ENCODE assay signal across 8 cellular contexts in the genomic region with DNA sequence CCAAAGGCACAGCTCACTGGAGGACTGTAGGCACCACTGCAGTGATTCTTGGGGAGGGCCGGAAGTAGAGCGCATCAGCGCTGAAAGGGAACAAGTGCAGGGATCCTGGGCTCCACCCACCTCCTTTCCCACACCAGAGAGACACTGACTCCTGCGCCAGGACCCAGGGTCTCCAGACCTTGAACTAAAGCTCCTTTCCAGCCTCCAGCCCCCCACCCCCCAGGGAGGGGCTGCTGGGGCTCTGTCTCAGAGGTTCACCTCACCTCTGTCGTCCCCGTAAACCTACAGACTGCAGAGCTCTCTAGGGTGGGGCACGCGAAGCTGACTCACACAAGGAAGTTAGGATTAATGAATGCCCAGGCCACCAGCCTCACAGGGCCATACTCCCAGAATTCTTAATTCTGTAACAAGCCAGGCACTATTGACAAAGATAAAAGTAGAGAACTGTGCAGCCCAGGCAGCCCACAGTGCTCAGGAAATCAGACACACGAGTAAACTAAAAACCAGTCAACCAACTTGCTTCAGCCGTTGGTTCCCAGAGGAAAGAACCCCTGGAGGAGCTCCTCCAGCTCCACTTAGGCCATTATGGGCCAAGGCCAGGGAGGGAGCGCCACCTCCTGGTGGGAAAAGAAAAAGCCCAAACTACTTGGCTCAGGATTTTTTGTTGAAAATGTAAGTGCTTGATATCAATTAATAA. TPM values are rescaled to one million over a fixed set of nuclear protein-coding genes. Genes with fewer than 3 reads are reported as not detected.
DNase-seq lines count a peak whose midpoint lies in the region; ATAC-seq, FAIRE-seq and TF ChIP-seq lines count a peak whose summit lies in the region.

No MANE protein-coding gene starts in this region.

- FAIRE-seq in kidney (lab: Jason Lieb, UNC): peak; percentile 53

- H3K4me1 ChIP-seq in kidney (ENCODE audit: control insufficient read depth in 1 of 2, insufficient read depth in 1 of 2, low read depth in 1 of 2, low read length in 2 of 2): peaks cover 4 to 6% of the 10 kb centered on the region in 2 donors

- H3K9ac ChIP-seq in kidney (ENCODE audit: low read length in 2 of 2): no peak overlapping the region

- TF ChIP-seq CTCF in WI38 (IDR thresholded peaks at IDR 0.05; ENCODE audit: low read depth, low read length) (peak; percentile 88), kidney (IDR thresholded peaks at IDR 0.05; ENCODE audit: borderline replicate concordance, extremely low read depth, insufficient read depth) (peak; percentile 91)

- H3K27ac ChIP-seq in caudate nucleus (ENCODE audit: low read depth, low read length) (no peak overlapping the region), kidney (ENCODE audit: low read depth in 2 of 2, low read length in 2 of 2) (peak overlapping the region in 1 of 2 donors; percentile 5)

- peaks cover 0 to 3% of the 10 kb centered on the region in 2 donors for H3K36me3 ChIP-seq in kidney (ENCODE audit: control insufficient read depth in 1 of 2, insufficient read depth in 2 of 2, low read length in 2 of 2)

- intact Hi-C loops in kidney (cut with DNase I): no loop called here

- no peaks in the 10 kb centered on the region for H3K9me3 ChIP-seq in kidney (ENCODE audit: control insufficient read depth in 1 of 2, low read length in 2 of 2)

- H3K4me3 ChIP-seq in WI38 (ENCODE audit: low read depth, low read length) (no peak overlapping the region), kidney (ENCODE audit: low read length in 2 of 2) (no peak overlapping the region)

- no peak for ATAC-seq in HG03565 (IDR thresholded peaks at IDR 0.05; ENCODE audit: unreplicated experiment)

- DNase-seq in SIG-M5 treated with dmso at 0.1 percent for 504 hours (lab: John Stamatoyannopoulos, UW; ENCODE audit: unreplicated experiment) (peak; percentile 35), SIG-M5 (lab: John Stamatoyannopoulos, UW) (no peak), NCI-H2081 (lab: John Stamatoyannopoulos, UW) (peak; percentile 34 to 43), caudate nucleus (lab: John Stamatoyannopoulos, UW) (peak in 33 of 61 donors; percentile 3 to 61 (median 25)), kidney (no peak)
- peak; percentile 10 for DNase-seq in stimulated activated CD4-positive, alpha-beta T cell treated with anti-CD3 and anti-CD28 coated beads, Interleukin-2, amount 100 ng/mL, for 4 hours (ENCODE audit: low read depth)

RNA-seq across cellular contexts. Expression of a gene that starts 45.1 kb away (rescaled TPM):
- total RNA-seq in kidney: 115 TPM
- 566 TPM for polyA plus RNA-seq in kidney (ENCODE audit: insufficient read depth, low read depth, low replicate concordance)

Comparison
In these comparisons a context has a peak if more than half of its experiments do, and no peak if none do; other contexts are left out.
1. DNase-seq: peak in SIG-M5 treated with dmso at 0.1 percent for 504 hours (single experiment), NCI-H2081 (2 of 2), caudate nucleus (33 of 61) and stimulated activated CD4-positive, alpha-beta T cell treated with anti-CD3 and anti-CD28 coated beads, Interleukin-2, amount 100 ng/mL, for 4 hours (single experiment); none in SIG-M5 (single experiment) and kidney (single experiment).